Comparison of ENCODE assay signal across 20 cellular contexts in genomic region chr7:13702261-13702660, GRCh38.
A peak's percentile ranks its signal among the peaks of the same experiment; 100 is the strongest.
DNase-seq lines count a peak whose midpoint lies in the region; FAIRE-seq and TF ChIP-seq lines count a peak whose summit lies in the region.
"Had no signal": no experiment of that assay in that cellular context is flagged by ENCODE, and none has a peak within 500 bp of the region (broad histone marks: within the 10 kb centered on the region; RNA-seq: fewer than 3 reads in every experiment).

No MANE protein-coding gene starts in this region.

- H3K9ac ChIP-seq in SK-N-MC (ENCODE audit: insufficient read length): no peak overlapping the region
- H3K9ac ChIP-seq in smooth muscle cell (ENCODE audit: low read depth): no peak overlapping the region

- H3K4me3 ChIP-seq in SK-N-MC (peak overlapping the region; percentile 45; the same call in 1 of the 2 replicates), smooth muscle cell (no peak overlapping the region)
- H3K4me3 ChIP-seq: HAP-1 had no signal

- no peaks in the 10 kb centered on the region for H4K20me1 ChIP-seq in smooth muscle cell (ENCODE audit: low read depth)

- no peak for FAIRE-seq in HTR-8/SVneo (lab: Jason Lieb, UNC)
- FAIRE-seq: A204.1, D721Med, G401.6, GM12892 had no signal

- H3K27ac ChIP-seq in SK-N-MC: no peak overlapping the region
- H3K27ac ChIP-seq in smooth muscle cell (ENCODE audit: low read depth): peak overlapping the region; percentile 16
- H3K27ac ChIP-seq: HL-60 had no signal

- H3K4me2 ChIP-seq in smooth muscle cell: peak overlapping the region; percentile 41

- peak overlapping the region; percentile 2 for H2AFZ ChIP-seq in smooth muscle cell (ENCODE audit: low read depth)

- TF ChIP-seq CTCF in smooth muscle cell (IDR thresholded peaks at IDR 0.05; ENCODE audit: borderline replicate concordance, insufficient read depth, poor library complexity, severe bottlenecking): no peak

- H3K4me1 ChIP-seq in smooth muscle cell (ENCODE audit: low read depth): no peaks in the 10 kb centered on the region
- H3K4me1 ChIP-seq: HAP-1 had no signal

- no peaks in the 10 kb centered on the region for H3K27me3 ChIP-seq in smooth muscle cell (ENCODE audit: low read depth)

- 74% methylated on average over 2 of the region's 2 CpGs for WGBS in smooth muscle cell (ENCODE audit: low lambda C conversion rate)

- DNase-seq in GM03348 (ENCODE audit: low spot score) (peak; percentile 8), SK-N-MC (ENCODE audit: low read depth, low spot score) (peak; percentile 72), astrocyte of the hippocampus (ENCODE audit: low read depth, low spot score) (peak; percentile 43), smooth muscle cell (lab: John Stamatoyannopoulos, UW; ENCODE audit: unreplicated experiment) (no peak), NCI-H146 treated with DMSO at 0.1 percent for 48 hours (lab: John Stamatoyannopoulos, UW; ENCODE audit: unreplicated experiment) (no peak), HTR-8/SVneo (ENCODE audit: insufficient read length, low spot score) (no peak), dedifferentiated amniotic fluid mesenchymal stem cell (ENCODE audit: extremely low spot score) (no peak)
- DNase-seq: CD8-positive, alpha-beta T cell; COR-L47; DMS153; DMS79 treated with DMSO at 0.1 percent for 48 hours; EL; GOT3; IMR-90 had no signal

- no peaks in the 10 kb centered on the region for H3K9me3 ChIP-seq in SK-N-MC (ENCODE audit: low read depth, low read length)
- H3K9me3 ChIP-seq in smooth muscle cell (replicated peaks; ENCODE audit: low read depth): peaks cover 4% of the 10 kb centered on the region
- H3K9me3 ChIP-seq: HAP-1 had no signal

- no peaks in the 10 kb centered on the region for H3F3A ChIP-seq in smooth muscle cell (ENCODE audit: low read depth)

- H3K36me3 ChIP-seq in SK-N-MC (ENCODE audit: insufficient read depth, low read length) (no peaks in the 10 kb centered on the region), smooth muscle cell (ENCODE audit: low read depth) (no peaks in the 10 kb centered on the region)
- H3K36me3 ChIP-seq: HAP-1 had no signal

- no peaks in the 10 kb centered on the region for H3K79me2 ChIP-seq in smooth muscle cell (ENCODE audit: low read depth)

Comparison
In these comparisons a context has a peak if more than half of its experiments do, and no peak if none do; other contexts are left out.
1. DNase-seq: peak in GM03348 (single experiment), SK-N-MC (single experiment) and astrocyte of the hippocampus (single experiment); none in smooth muscle cell (single experiment), NCI-H146 treated with DMSO at 0.1 percent for 48 hours (single experiment), HTR-8/SVneo (single experiment) and dedifferentiated amniotic fluid mesenchymal stem cell (single experiment).